ENCODE assay signal across 7 cellular contexts in genomic region chr16:16590654-16591395, GRCh38.
DNase-seq lines count a peak whose midpoint lies in the region; ATAC-seq, FAIRE-seq and TF ChIP-seq lines count a peak whose summit lies in the region.
"Not testable (repeated sequence)": the region's sequence is repeated elsewhere in the genome, so short reads cannot be mapped to it uniquely, and the experiment has no call there.

No MANE protein-coding gene starts in this region.

- dilution Hi-C loops in endothelial cell of umbilical vein (cut with MboI; ENCODE audit: extremely low pct_ligation_motif_present, low sequenced_read_pairs): not testable (repeated sequence)

- not testable (repeated sequence) for H3K9ac ChIP-seq in OCI-LY3 (ENCODE audit: low read length); endothelial cell of umbilical vein (replicated peaks; ENCODE audit: extremely low read depth, insufficient read depth, low read length)

- not testable (repeated sequence) for H3K27me3 ChIP-seq in OCI-LY3 (ENCODE audit: low read depth, low read length); endothelial cell of umbilical vein (ENCODE audit: control insufficient read depth in 2 of 2, insufficient read depth in 2 of 2, low read length in 2 of 2)

- POLR2A ChIA-PET in endothelial cell of umbilical vein (lab: Charles Lee): not testable (repeated sequence)

- not testable (repeated sequence) for H3K4me3 ChIP-seq in OCI-LY3 (ENCODE audit: low read length); endothelial cell of umbilical vein (replicated peaks in 1 of 3; ENCODE audit: insufficient read depth in 1 of 3, low read depth in 1 of 3, low read length in 3 of 3); mucosa of descending colon

- H3K9me3 ChIP-seq in OCI-LY3 (ENCODE audit: insufficient read depth, low read length); endothelial cell of umbilical vein (replicated peaks; ENCODE audit: control insufficient read depth, insufficient read depth, low read length); mucosa of descending colon: not testable (repeated sequence)

- not testable (repeated sequence) for H2AFZ ChIP-seq in OCI-LY3 (ENCODE audit: low read depth, low read length); endothelial cell of umbilical vein (ENCODE audit: low read depth, low read length)

- not testable (repeated sequence) for H3K9me1 ChIP-seq in endothelial cell of umbilical vein (replicated peaks; ENCODE audit: control insufficient read depth, extremely low read depth, insufficient read depth, low read length)

- not testable (repeated sequence) for H3K27me3 Mint-ChIP-seq in activated CD8-positive, alpha-beta memory T cell treated with anti-CD3 and anti-CD28 coated beads, Interleukin-2, amount 10 ng/mL, durations not matched to agents 7 days and 5 days

- H3K4me2 ChIP-seq in OCI-LY3 (ENCODE audit: low read length); endothelial cell of umbilical vein (ENCODE audit: insufficient read depth, low read length): not testable (repeated sequence)

- TF ChIP-seq CTCF in OCI-LY3 (IDR thresholded peaks at IDR 0.05; ENCODE audit: low read depth, low read length); endothelial cell of umbilical vein (IDR thresholded peaks at IDR 0.05; ENCODE audit: extremely low read depth in 1 of 2, insufficient read depth in 1 of 2, low read depth in 1 of 2, low read length in 2 of 2); mucosa of descending colon (IDR thresholded peaks at IDR 0.05): not testable (repeated sequence)

- intact Hi-C loops in endothelial cell of umbilical vein (cut with micrococcal nuclease); mucosa of descending colon (cut with DNase I, micrococcal nuclease): not testable (repeated sequence)

- H4K20me1 ChIP-seq in OCI-LY3 (ENCODE audit: insufficient read depth, low read length); endothelial cell of umbilical vein (replicated peaks; ENCODE audit: control insufficient read depth, extremely low read depth, insufficient read depth, low read length): not testable (repeated sequence)

- BruUV-seq in endothelial cell of umbilical vein (replicated peaks; lab: Mats Ljungman, UMichigan): not testable (repeated sequence)

- peak overlapping the region; percentile 55; the same call in 1 of the 2 replicates for H3K27ac ChIP-seq in OCI-LY3 (ENCODE audit: low read length)
- not testable (repeated sequence) for H3K27ac ChIP-seq in endothelial cell of umbilical vein (ENCODE audit: insufficient read depth, low read depth, low read length)

- CTCF ChIA-PET in activated CD8-positive, alpha-beta memory T cell treated with anti-CD3 and anti-CD28 coated beads, Interleukin-2, amount 10 ng/mL, durations not matched to agents 7 days and 5 days (lab: Charles Lee); endothelial cell of umbilical vein (lab: Charles Lee): not testable (repeated sequence)

- H3K36me3 ChIP-seq in OCI-LY3 (replicated peaks; ENCODE audit: low read depth, low read length); endothelial cell of umbilical vein (ENCODE audit: control insufficient read depth in 2 of 2, extremely low read depth in 1 of 2, insufficient read depth in 2 of 2, low read length in 2 of 2); mucosa of descending colon (ENCODE audit: low read depth): not testable (repeated sequence)

- not testable (repeated sequence) for H3K9me3 Mint-ChIP-seq in activated CD8-positive, alpha-beta memory T cell treated with anti-CD3 and anti-CD28 coated beads, Interleukin-2, amount 10 ng/mL, durations not matched to agents 7 days and 5 days (ENCODE audit: low read depth)

- not testable (repeated sequence) for H3K4me3 Mint-ChIP-seq in activated CD8-positive, alpha-beta memory T cell treated with anti-CD3 and anti-CD28 coated beads, Interleukin-2, amount 10 ng/mL, durations not matched to agents 7 days and 5 days

- H3K4me1 Mint-ChIP-seq in activated CD8-positive, alpha-beta memory T cell treated with anti-CD3 and anti-CD28 coated beads, Interleukin-2, amount 10 ng/mL, durations not matched to agents 7 days and 5 days: not testable (repeated sequence)

- not testable (repeated sequence) for H3K4me1 ChIP-seq in OCI-LY3 (ENCODE audit: low read length); endothelial cell of umbilical vein (ENCODE audit: control insufficient read depth, extremely low read depth, insufficient read depth, low read length); mucosa of descending colon (ENCODE audit: low read depth)

- H3K27ac Mint-ChIP-seq in activated CD8-positive, alpha-beta memory T cell treated with anti-CD3 and anti-CD28 coated beads, Interleukin-2, amount 10 ng/mL, durations not matched to agents 7 days and 5 days: not testable (repeated sequence)

- TF ChIP-seq POLR2A in endothelial cell of umbilical vein (IDR thresholded peaks at IDR 0.05; ENCODE audit: low read depth, low read length): not testable (repeated sequence)

- DNase-seq in activated CD8-positive, alpha-beta memory T cell treated with anti-CD3 and anti-CD28 coated beads, Interleukin-2, amount 10 ng/mL, durations not matched to agents 7 days and 5 days; endothelial cell of umbilical vein (ENCODE audit: low read depth, low spot score); mucosa of descending colon: not testable (repeated sequence)

- H3K79me2 ChIP-seq in OCI-LY3 (ENCODE audit: low read length); endothelial cell of umbilical vein (ENCODE audit: control insufficient read depth, insufficient read depth, low read length): not testable (repeated sequence)

- FAIRE-seq in endothelial cell of umbilical vein (lab: Jason Lieb, UNC): peak; percentile 62

- H3K36me3 Mint-ChIP-seq in activated CD8-positive, alpha-beta memory T cell treated with anti-CD3 and anti-CD28 coated beads, Interleukin-2, amount 10 ng/mL, durations not matched to agents 7 days and 5 days: not testable (repeated sequence)

- peak; percentile 69 for ATAC-seq in GM18870 (IDR thresholded peaks at IDR 0.05; ENCODE audit: unreplicated experiment)
- peak; percentile 40 for ATAC-seq in HG02571 (IDR thresholded peaks at IDR 0.05; ENCODE audit: unreplicated experiment)
- peak; percentile 53 for ATAC-seq in HG03135 (IDR thresholded peaks at IDR 0.05; ENCODE audit: unreplicated experiment)
- ATAC-seq in activated CD8-positive, alpha-beta memory T cell treated with anti-CD3 and anti-CD28 coated beads, Interleukin-2, amount 10 ng/mL, durations not matched to agents 7 days and 5 days: peak; percentile 81
- peak; percentile 10 for ATAC-seq in mucosa of descending colon

Comparison
In these comparisons a context has a peak if more than half of its experiments do, and no peak if none do; other contexts are left out.
1. ATAC-seq: peak in every context shown above with its lines; median percentile 81 in activated CD8-positive, alpha-beta memory T cell treated with anti-CD3 and anti-CD28 coated beads, Interleukin-2, amount 10 ng/mL, durations not matched to agents 7 days and 5 days; 69 in GM18870; 53 in HG03135; 40 in HG02571; 10 in mucosa of descending colon.